In the genomic region with DNA sequence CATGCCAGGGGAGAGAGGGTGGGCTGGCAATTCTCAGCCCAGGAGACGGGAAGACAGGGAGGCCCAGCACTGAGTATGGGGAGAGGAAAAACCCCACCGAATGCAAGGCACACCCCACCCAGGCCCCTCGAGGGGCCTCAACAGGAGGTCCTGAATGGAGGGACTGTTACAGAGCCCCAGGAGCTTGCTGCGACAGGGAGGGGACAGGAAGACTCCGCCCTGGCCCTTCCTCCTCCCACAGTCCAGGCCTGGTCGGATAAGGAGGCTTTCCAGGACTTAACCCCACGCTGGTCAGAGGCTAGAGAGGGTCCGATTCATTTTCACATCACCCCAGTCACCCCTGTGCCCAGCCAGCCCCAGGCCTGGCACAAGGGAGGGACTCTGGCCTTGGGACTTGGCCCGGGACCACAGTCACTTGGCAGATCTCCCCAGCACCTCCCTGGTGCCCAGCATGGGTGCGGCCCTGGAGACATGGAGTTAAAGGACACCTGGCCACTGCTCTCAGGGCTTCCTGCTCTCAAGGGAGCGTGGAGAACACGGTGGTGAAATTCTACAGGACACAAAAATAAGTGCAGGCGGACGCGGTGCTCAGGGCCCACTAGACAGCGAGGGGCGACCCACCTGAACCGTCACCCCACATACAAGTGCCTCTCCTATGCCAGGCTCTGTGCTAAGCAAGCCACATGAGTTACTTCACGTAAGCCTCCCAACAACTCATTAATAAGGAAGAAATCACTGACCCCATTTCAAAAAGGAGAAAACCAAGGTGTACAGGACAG, we compare ENCODE assay signal across 1 cellular context.
A peak's percentile ranks its signal among the peaks of the same experiment; 100 is the strongest.
TF ChIP-seq lines count a peak whose summit lies in the region.

No MANE protein-coding gene starts in this region.

TF ChIP-seq in HepG2, 621 proteins besides CTCF, POLR2A, EP300 and RAD21 (continued from another document and continues in another):
- TF ChIP-seq, protein P1, sequence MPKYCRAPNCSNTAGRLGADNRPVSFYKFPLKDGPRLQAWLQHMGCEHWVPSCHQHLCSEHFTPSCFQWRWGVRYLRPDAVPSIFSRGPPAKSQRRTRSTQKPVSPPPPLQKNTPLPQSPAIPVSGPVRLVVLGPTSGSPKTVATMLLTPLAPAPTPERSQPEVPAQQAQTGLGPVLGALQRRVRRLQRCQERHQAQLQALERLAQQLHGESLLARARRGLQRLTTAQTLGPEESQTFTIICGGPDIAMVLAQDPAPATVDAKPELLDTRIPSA (CRISPR knock-in tag; IDR thresholded peaks at IDR 0.05; ENCODE audit: borderline replicate concordance) = no peak
- TF ChIP-seq PCBP1 (IDR thresholded peaks at IDR 0.05; ENCODE audit: borderline replicate concordance, low read depth, low read length) (no peak), ZNF780A (CRISPR knock-in tag; IDR thresholded peaks at IDR 0.05) (no peak), SMAD3 (CRISPR knock-in tag; IDR thresholded peaks at IDR 0.05) (no peak), ZNF3 (CRISPR knock-in tag; IDR thresholded peaks at IDR 0.05) (no peak), ZNF891 (CRISPR knock-in tag; IDR thresholded peaks at IDR 0.05) (no peak), ZFP36L1 (CRISPR knock-in tag; IDR thresholded peaks at IDR 0.05) (no peak), FOSL2 (CRISPR knock-in tag; IDR thresholded peaks at IDR 0.05) (no peak), GATAD1 (CRISPR knock-in tag; IDR thresholded peaks at IDR 0.05) (peak; percentile 37; the same call in 1 of the 2 replicates), ZFP41 (CRISPR knock-in tag; IDR thresholded peaks at IDR 0.05; ENCODE audit: borderline replicate concordance) (no peak), ZNF331 (CRISPR knock-in tag; IDR thresholded peaks at IDR 0.05) (no peak), ZNF619 (CRISPR knock-in tag; IDR thresholded peaks at IDR 0.05) (0 out of 2 replicates have a peak, but pooled peaks have one; percentile 11), RAD51 (IDR thresholded peaks at IDR 0.05; ENCODE audit: borderline replicate concordance) (no peak), FOXA1 (IDR thresholded peaks at IDR 0.05) (no peak), FOXA1 (CRISPR knock-in tag; IDR thresholded peaks at IDR 0.05) (no peak), TAF1 (CRISPR knock-in tag; IDR thresholded peaks at IDR 0.05) (peak; percentile 35; the same call in 1 of the 2 replicates), ZNF652 (CRISPR knock-in tag; IDR thresholded peaks at IDR 0.05; ENCODE audit: borderline replicate concordance, low read depth) (peak; percentile 88), ZNF350 (CRISPR knock-in tag; IDR thresholded peaks at IDR 0.05; ENCODE audit: borderline replicate concordance, low read depth) (no peak), ZNF768 (CRISPR knock-in tag; IDR thresholded peaks at IDR 0.05) (peak; percentile 34; the same call in 1 of the 2 replicates), TSC22D2 (CRISPR knock-in tag; IDR thresholded peaks at IDR 0.05; ENCODE audit: borderline replicate concordance) (no peak), ZNF430 (CRISPR knock-in tag; IDR thresholded peaks at IDR 0.05) (peak; percentile 27; the same call in 1 of the 2 replicates), KLF9 (CRISPR knock-in tag; IDR thresholded peaks at IDR 0.05; ENCODE audit: low read depth) (no peak), ZNF672 (CRISPR knock-in tag; IDR thresholded peaks at IDR 0.05) (no peak), SIX4 (CRISPR knock-in tag; IDR thresholded peaks at IDR 0.05) (no peak), ZNF274 (CRISPR knock-in tag; IDR thresholded peaks at IDR 0.05) (peak; percentile 60; the same call in 1 of the 2 replicates), AGO2 (optimal IDR thresholded peaks at IDR 0.05; ENCODE audit: low read depth, low read length) (no peak), ZNF720 (CRISPR knock-in tag; IDR thresholded peaks at IDR 0.05) (no peak), SIN3A (IDR thresholded peaks at IDR 0.05; ENCODE audit: borderline replicate concordance, low read depth, low read length) (no peak), SAP130 (CRISPR knock-in tag; IDR thresholded peaks at IDR 0.05; ENCODE audit: low read depth) (peak; percentile 50; the same call in 1 of the 2 replicates), GLI4 (CRISPR knock-in tag; IDR thresholded peaks at IDR 0.05; ENCODE audit: borderline replicate concordance) (no peak), NCOA1 (CRISPR knock-in tag; IDR thresholded peaks at IDR 0.05) (no peak), HDAC1 (CRISPR knock-in tag; IDR thresholded peaks at IDR 0.05) (peak; percentile 1; the same call in 1 of the 2 replicates), HIVEP1 (CRISPR knock-in tag; IDR thresholded peaks at IDR 0.05) (no peak), CHD4 (IDR thresholded peaks at IDR 0.05; ENCODE audit: borderline replicate concordance, low read length) (no peak), KLF11 (CRISPR knock-in tag; IDR thresholded peaks at IDR 0.05) (0 out of 2 replicates have a peak, but pooled peaks have one; percentile 24), ZNF552 (CRISPR knock-in tag; IDR thresholded peaks at IDR 0.05; ENCODE audit: borderline replicate concordance) (no peak), ZFYVE20 (CRISPR knock-in tag; IDR thresholded peaks at IDR 0.05; ENCODE audit: borderline replicate concordance, low read depth) (no peak), ZNF562 (CRISPR knock-in tag; IDR thresholded peaks at IDR 0.05; ENCODE audit: borderline replicate concordance) (no peak), ZNF792 (CRISPR knock-in tag; IDR thresholded peaks at IDR 0.05) (0 out of 2 replicates have a peak, but pooled peaks have one; percentile 19), SKI (IDR thresholded peaks at IDR 0.05; ENCODE audit: partially characterized antibody) (no peak), ZNF703 (CRISPR knock-in tag; IDR thresholded peaks at IDR 0.05; ENCODE audit: borderline replicate concordance) (no peak), TAF15 (IDR thresholded peaks at IDR 0.05; ENCODE audit: low read depth, low read length, poor library complexity, severe bottlenecking) (no peak)
- TF ChIP-seq, protein P2, sequence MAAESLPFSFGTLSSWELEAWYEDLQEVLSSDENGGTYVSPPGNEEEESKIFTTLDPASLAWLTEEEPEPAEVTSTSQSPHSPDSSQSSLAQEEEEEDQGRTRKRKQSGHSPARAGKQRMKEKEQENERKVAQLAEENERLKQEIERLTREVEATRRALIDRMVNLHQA (CRISPR knock-in tag; IDR thresholded peaks at IDR 0.05) = no peak
- TF ChIP-seq, protein P3, sequence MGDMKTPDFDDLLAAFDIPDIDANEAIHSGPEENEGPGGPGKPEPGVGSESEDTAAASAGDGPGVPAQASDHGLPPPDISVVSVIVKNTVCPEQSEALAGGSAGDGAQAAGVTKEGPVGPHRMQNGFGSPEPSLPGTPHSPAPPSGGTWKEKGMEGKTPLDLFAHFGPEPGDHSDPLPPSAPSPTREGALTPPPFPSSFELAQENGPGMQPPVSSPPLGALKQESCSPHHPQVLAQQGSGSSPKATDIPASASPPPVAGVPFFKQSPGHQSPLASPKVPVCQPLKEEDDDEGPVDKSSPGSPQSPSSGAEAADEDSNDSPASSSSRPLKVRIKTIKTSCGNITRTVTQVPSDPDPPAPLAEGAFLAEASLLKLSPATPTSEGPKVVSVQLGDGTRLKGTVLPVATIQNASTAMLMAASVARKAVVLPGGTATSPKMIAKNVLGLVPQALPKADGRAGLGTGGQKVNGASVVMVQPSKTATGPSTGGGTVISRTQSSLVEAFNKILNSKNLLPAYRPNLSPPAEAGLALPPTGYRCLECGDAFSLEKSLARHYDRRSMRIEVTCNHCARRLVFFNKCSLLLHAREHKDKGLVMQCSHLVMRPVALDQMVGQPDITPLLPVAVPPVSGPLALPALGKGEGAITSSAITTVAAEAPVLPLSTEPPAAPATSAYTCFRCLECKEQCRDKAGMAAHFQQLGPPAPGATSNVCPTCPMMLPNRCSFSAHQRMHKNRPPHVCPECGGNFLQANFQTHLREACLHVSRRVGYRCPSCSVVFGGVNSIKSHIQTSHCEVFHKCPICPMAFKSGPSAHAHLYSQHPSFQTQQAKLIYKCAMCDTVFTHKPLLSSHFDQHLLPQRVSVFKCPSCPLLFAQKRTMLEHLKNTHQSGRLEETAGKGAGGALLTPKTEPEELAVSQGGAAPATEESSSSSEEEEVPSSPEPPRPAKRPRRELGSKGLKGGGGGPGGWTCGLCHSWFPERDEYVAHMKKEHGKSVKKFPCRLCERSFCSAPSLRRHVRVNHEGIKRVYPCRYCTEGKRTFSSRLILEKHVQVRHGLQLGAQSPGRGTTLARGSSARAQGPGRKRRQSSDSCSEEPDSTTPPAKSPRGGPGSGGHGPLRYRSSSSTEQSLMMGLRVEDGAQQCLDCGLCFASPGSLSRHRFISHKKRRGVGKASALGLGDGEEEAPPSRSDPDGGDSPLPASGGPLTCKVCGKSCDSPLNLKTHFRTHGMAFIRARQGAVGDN (CRISPR knock-in tag; IDR thresholded peaks at IDR 0.05) = 0 out of 2 replicates have a peak, but pooled peaks have one; percentile 24
- TF ChIP-seq, protein P4, sequence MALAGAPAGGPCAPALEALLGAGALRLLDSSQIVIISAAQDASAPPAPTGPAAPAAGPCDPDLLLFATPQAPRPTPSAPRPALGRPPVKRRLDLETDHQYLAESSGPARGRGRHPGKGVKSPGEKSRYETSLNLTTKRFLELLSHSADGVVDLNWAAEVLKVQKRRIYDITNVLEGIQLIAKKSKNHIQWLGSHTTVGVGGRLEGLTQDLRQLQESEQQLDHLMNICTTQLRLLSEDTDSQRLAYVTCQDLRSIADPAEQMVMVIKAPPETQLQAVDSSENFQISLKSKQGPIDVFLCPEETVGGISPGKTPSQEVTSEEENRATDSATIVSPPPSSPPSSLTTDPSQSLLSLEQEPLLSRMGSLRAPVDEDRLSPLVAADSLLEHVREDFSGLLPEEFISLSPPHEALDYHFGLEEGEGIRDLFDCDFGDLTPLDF (CRISPR knock-in tag; IDR thresholded peaks at IDR 0.05) = no peak
- TF ChIP-seq, protein P5, sequence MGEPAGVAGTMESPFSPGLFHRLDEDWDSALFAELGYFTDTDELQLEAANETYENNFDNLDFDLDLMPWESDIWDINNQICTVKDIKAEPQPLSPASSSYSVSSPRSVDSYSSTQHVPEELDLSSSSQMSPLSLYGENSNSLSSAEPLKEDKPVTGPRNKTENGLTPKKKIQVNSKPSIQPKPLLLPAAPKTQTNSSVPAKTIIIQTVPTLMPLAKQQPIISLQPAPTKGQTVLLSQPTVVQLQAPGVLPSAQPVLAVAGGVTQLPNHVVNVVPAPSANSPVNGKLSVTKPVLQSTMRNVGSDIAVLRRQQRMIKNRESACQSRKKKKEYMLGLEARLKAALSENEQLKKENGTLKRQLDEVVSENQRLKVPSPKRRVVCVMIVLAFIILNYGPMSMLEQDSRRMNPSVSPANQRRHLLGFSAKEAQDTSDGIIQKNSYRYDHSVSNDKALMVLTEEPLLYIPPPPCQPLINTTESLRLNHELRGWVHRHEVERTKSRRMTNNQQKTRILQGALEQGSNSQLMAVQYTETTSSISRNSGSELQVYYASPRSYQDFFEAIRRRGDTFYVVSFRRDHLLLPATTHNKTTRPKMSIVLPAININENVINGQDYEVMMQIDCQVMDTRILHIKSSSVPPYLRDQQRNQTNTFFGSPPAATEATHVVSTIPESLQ (CRISPR knock-in tag; conservative IDR thresholded peaks at IDR 0.05) = no peak
- TF ChIP-seq, protein P6, sequence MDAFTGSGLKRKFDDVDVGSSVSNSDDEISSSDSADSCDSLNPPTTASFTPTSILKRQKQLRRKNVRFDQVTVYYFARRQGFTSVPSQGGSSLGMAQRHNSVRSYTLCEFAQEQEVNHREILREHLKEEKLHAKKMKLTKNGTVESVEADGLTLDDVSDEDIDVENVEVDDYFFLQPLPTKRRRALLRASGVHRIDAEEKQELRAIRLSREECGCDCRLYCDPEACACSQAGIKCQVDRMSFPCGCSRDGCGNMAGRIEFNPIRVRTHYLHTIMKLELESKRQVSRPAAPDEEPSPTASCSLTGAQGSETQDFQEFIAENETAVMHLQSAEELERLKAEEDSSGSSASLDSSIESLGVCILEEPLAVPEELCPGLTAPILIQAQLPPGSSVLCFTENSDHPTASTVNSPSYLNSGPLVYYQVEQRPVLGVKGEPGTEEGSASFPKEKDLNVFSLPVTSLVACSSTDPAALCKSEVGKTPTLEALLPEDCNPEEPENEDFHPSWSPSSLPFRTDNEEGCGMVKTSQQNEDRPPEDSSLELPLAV (CRISPR knock-in tag; conservative IDR thresholded peaks at IDR 0.05; ENCODE audit: low read depth) = no peak
- TF ChIP-seq, protein P7, sequence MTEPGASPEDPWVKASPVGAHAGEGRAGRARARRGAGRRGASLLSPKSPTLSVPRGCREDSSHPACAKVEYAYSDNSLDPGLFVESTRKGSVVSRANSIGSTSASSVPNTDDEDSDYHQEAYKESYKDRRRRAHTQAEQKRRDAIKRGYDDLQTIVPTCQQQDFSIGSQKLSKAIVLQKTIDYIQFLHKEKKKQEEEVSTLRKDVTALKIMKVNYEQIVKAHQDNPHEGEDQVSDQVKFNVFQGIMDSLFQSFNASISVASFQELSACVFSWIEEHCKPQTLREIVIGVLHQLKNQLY (CRISPR knock-in tag; IDR thresholded peaks at IDR 0.05) = no peak
- TF ChIP-seq, protein P8, sequence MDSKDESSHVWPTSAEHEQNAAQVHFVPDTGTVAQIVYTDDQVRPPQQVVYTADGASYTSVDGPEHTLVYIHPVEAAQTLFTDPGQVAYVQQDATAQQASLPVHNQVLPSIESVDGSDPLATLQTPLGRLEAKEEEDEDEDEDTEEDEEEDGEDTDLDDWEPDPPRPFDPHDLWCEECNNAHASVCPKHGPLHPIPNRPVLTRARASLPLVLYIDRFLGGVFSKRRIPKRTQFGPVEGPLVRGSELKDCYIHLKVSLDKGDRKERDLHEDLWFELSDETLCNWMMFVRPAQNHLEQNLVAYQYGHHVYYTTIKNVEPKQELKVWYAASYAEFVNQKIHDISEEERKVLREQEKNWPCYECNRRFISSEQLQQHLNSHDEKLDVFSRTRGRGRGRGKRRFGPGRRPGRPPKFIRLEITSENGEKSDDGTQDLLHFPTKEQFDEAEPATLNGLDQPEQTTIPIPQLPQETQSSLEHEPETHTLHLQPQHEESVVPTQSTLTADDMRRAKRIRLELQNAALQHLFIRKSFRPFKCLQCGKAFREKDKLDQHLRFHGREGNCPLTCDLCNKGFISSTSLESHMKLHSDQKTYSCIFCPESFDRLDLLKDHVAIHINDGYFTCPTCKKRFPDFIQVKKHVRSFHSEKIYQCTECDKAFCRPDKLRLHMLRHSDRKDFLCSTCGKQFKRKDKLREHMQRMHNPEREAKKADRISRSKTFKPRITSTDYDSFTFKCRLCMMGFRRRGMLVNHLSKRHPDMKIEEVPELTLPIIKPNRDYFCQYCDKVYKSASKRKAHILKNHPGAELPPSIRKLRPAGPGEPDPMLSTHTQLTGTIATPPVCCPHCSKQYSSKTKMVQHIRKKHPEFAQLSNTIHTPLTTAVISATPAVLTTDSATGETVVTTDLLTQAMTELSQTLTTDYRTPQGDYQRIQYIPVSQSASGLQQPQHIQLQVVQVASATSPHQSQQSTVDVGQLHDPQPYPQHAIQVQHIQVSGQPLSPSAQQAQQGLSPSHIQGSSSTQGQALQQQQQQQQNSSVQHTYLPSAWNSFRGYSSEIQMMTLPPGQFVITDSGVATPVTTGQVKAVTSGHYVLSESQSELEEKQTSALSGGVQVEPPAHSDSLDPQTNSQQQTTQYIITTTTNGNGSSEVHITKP (CRISPR knock-in tag; IDR thresholded peaks at IDR 0.05; ENCODE audit: low read depth) = no peak
- TF ChIP-seq, protein P9, sequence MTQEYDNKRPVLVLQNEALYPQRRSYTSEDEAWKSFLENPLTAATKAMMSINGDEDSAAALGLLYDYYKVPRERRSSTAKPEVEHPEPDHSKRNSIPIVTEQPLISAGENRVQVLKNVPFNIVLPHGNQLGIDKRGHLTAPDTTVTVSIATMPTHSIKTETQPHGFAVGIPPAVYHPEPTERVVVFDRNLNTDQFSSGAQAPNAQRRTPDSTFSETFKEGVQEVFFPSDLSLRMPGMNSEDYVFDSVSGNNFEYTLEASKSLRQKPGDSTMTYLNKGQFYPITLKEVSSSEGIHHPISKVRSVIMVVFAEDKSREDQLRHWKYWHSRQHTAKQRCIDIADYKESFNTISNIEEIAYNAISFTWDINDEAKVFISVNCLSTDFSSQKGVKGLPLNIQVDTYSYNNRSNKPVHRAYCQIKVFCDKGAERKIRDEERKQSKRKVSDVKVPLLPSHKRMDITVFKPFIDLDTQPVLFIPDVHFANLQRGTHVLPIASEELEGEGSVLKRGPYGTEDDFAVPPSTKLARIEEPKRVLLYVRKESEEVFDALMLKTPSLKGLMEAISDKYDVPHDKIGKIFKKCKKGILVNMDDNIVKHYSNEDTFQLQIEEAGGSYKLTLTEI (CRISPR knock-in tag; conservative IDR thresholded peaks at IDR 0.05) = no peak
